ENCODE assay signal across 8 cellular contexts in the genomic region with DNA sequence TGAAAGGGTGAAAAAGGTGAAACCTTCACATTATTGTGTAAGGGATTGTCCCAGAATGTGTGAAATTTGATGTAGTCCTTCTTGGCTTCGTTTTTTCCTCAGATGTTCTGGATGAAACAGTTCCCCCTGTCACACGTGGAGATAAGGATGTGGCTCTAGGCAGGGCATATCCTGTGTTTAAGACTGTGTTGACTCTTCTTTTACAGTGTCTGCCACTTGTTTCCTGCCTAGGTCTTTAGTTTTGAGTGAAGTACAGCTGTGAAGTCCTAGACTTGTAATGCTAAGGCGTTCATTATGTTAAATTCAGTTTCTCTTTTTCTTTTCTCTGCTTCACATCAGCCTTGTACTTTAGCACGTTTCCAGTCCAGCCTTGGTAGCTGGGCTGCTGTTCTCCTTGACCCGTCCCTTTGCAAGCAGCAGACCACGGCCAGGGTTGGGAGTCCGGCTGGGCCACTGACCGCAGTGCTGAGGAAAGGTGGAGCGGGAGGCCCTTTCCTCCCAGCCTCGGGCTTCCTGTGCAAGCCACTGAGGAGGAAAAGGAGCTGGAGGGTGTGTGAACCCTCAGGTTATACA.
DNase-seq lines count a peak whose midpoint lies in the region; ATAC-seq and TF ChIP-seq lines count a peak whose summit lies in the region.

No MANE protein-coding gene starts in this region.

- H3K36me3 Mint-ChIP-seq in memory B cell = peaks cover 5% of the 10 kb centered on the region

- in situ Hi-C loops in astrocyte of the spinal cord (cut with HindIII; ENCODE audit: low sequenced_read_pairs) = no loop called here

- no peak overlapping the region for H3K27ac ChIP-seq in substantia nigra (ENCODE audit: low read depth, low read length, poor library complexity, severe bottlenecking)

- TF ChIP-seq CTCF in astrocyte of the spinal cord (IDR thresholded peaks at IDR 0.05; ENCODE audit: low read depth, low read length) = no peak

- no peaks in the 10 kb centered on the region for H3K27me3 Mint-ChIP-seq in memory B cell

- peak overlapping the region; percentile 91 for H3K4me3 Mint-ChIP-seq in memory B cell

- peak overlapping the region; percentile 94 for H3K27ac Mint-ChIP-seq in memory B cell

- ATAC-seq in HG02798 (IDR thresholded peaks at IDR 0.05; ENCODE audit: poor library complexity, unreplicated experiment) (peak; percentile 68), memory B cell (ENCODE audit: low read depth) (peak; percentile 69)

- H3K9me3 Mint-ChIP-seq in memory B cell = no peaks in the 10 kb centered on the region

- DNase-seq in activated CD4-positive, alpha-beta T cell treated with anti-CD3 and anti-CD28 coated beads for 1 hour = peak; percentile 24
- no peak for DNase-seq in activated CD4-positive, alpha-beta T cell treated with anti-CD3 and anti-CD28 coated beads for 48 hours
- DNase-seq in NK-92 treated with Interleukin-12 subunit alpha and Interleukin-12 subunit beta, amount 100 ng/mL, for 24 hours (lab: John Stamatoyannopoulos, UW) = peak; percentile 7
- DNase-seq in astrocyte of the spinal cord (ENCODE audit: low read depth, low spot score) (peak; percentile 16), memory B cell (ENCODE audit: low spot score in 2 of 2) (peak in 1 of 2 donors; percentile 25), dedifferentiated amniotic fluid mesenchymal stem cell (ENCODE audit: extremely low spot score) (no peak), substantia nigra (lab: John Stamatoyannopoulos, UW) (no peak)

- H3K4me1 Mint-ChIP-seq in memory B cell = peaks cover 65% of the 10 kb centered on the region

- no peak overlapping the region for H3K4me3 ChIP-seq in astrocyte of the spinal cord (ENCODE audit: low read depth, low read length)

Comparison
In these comparisons a context has a peak if more than half of its experiments do, and no peak if none do; other contexts are left out.
1. DNase-seq: peak in activated CD4-positive, alpha-beta T cell treated with anti-CD3 and anti-CD28 coated beads for 1 hour (single experiment), NK-92 treated with Interleukin-12 subunit alpha and Interleukin-12 subunit beta, amount 100 ng/mL, for 24 hours (single experiment) and astrocyte of the spinal cord (single experiment); none in activated CD4-positive, alpha-beta T cell treated with anti-CD3 and anti-CD28 coated beads for 48 hours (single experiment), dedifferentiated amniotic fluid mesenchymal stem cell (single experiment) and substantia nigra (0 of 49).